In the genomic region with DNA sequence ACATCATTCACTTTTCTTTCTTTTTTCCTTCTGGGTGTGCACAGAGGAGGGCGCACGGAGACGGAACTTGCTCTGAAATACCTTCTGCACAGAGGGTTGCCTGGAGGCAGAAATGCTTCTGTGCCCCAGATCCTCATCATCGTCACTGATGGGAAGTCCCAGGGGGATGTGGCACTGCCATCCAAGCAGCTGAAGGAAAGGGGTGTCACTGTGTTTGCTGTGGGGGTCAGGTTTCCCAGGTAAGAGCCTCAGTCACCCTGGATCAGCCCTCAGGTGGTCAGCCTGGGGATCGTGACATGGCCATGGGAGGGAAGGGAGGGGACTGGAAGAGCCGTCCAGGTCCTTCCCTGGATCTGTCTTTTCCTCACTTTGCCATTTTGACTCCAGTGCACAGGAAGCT, we compare ENCODE assay signal across 1 cellular context.
TF ChIP-seq lines count a peak whose summit lies in the region.

No MANE protein-coding gene starts in this region.

TF ChIP-seq in IMR-90, 13 proteins besides CTCF, POLR2A, EP300 and RAD21 (continued from another document):
- no peak for TF ChIP-seq USF2 (IDR thresholded peaks at IDR 0.05; ENCODE audit: low read depth, low read length)
- TF ChIP-seq NFE2L2 (IDR thresholded peaks at IDR 0.05; ENCODE audit: low read depth, low read length): no peak
- TF ChIP-seq MXI1 (IDR thresholded peaks at IDR 0.05; ENCODE audit: borderline replicate concordance, low read depth, low read length): no peak
- TF ChIP-seq RCOR1 (IDR thresholded peaks at IDR 0.05; ENCODE audit: insufficient replicate concordance, low read length): no peak
- no peak for TF ChIP-seq FOS (IDR thresholded peaks at IDR 0.05; ENCODE audit: low read depth, low read length)
- TF ChIP-seq CHD1 (IDR thresholded peaks at IDR 0.05; ENCODE audit: low read depth, low read length): no peak
- no peak for TF ChIP-seq CEBPB (IDR thresholded peaks at IDR 0.05; ENCODE audit: low read depth, low read length)
